ENCODE assay signal across 10 cellular contexts in genomic region chr16:4323845-4324478, GRCh38. TPM values are rescaled to one million over a fixed set of nuclear protein-coding genes. Genes with fewer than 3 reads are reported as not detected.
DNase-seq lines count a peak whose midpoint lies in the region; ATAC-seq and TF ChIP-seq lines count a peak whose summit lies in the region.
"Had no signal": no experiment of that assay in that cellular context is flagged by ENCODE, and none has a peak within 500 bp of the region (broad histone marks: within the 10 kb centered on the region; RNA-seq: fewer than 3 reads in every experiment).

No MANE protein-coding gene starts in this region.

- intact Hi-C loops in CD4-positive, alpha-beta T cell (cut with DNase I, micrococcal nuclease): no loop called here

- H3K9me3 ChIP-seq in duodenal mucosa (ENCODE audit: control insufficient read depth in 1 of 2, low read length in 2 of 2): no peaks in the 10 kb centered on the region
- H3K9me3 ChIP-seq in thoracic aorta: no peaks in the 10 kb centered on the region
- no peaks in the 10 kb centered on the region for H3K9me3 ChIP-seq in CD4-positive, alpha-beta T cell (ENCODE audit: control insufficient read depth, low read length)

- H3K4me1 Mint-ChIP-seq in natural killer cell treated with Interleukin-12 subunit alpha and Interleukin-12 subunit beta and Interleukin-15 and Interleukin-18, amount 100 ng/mL, for 72 hours (ENCODE audit: low read depth in 2 of 2): peaks cover 0 to 3% of the 10 kb centered on the region in 2 donors
- H3K4me1 Mint-ChIP-seq in CD4-positive, alpha-beta T cell (ENCODE audit: low read depth): no peaks in the 10 kb centered on the region

- POLR2A ChIA-PET in CD4-positive, alpha-beta T cell (lab: Charles Lee): no interaction called here

- H3K27ac ChIP-seq in duodenal mucosa (ENCODE audit: low read depth, low read length) (peak overlapping the region; percentile 73), thoracic aorta (peak overlapping the region; percentile 93 to 94)
- no peak overlapping the region for H3K27ac ChIP-seq in CD4-positive, alpha-beta T cell (ENCODE audit: low read depth, low read length)
- H3K27ac ChIP-seq: HL-60 had no signal

- no peak overlapping the region for H3K4me3 ChIP-seq in duodenal mucosa (ENCODE audit: low read depth in 1 of 2, low read length in 2 of 2)
- H3K4me3 ChIP-seq in thoracic aorta: peak overlapping the region; percentile 54

- ATAC-seq in left lobe of liver: peak; percentile 16
- no peak for ATAC-seq in thoracic aorta (ENCODE audit: insufficient number of reproducible peaks, low FRiP score, low read depth)
- ATAC-seq in natural killer cell treated with Interleukin-12 subunit alpha and Interleukin-12 subunit beta and Interleukin-15 and Interleukin-18, amount 100 ng/mL, for 72 hours: no peak
- ATAC-seq in CD4-positive, alpha-beta T cell (ENCODE audit: poor library complexity): no peak
- no peak for ATAC-seq in HG02870 (IDR thresholded peaks at IDR 0.05; ENCODE audit: unreplicated experiment)

- H3K27me3 Mint-ChIP-seq in natural killer cell treated with Interleukin-12 subunit alpha and Interleukin-12 subunit beta and Interleukin-15 and Interleukin-18, amount 100 ng/mL, for 72 hours: no peaks in the 10 kb centered on the region
- H3K27me3 Mint-ChIP-seq in CD4-positive, alpha-beta T cell: no peaks in the 10 kb centered on the region

- no peak overlapping the region for H3K4me3 Mint-ChIP-seq in natural killer cell treated with Interleukin-12 subunit alpha and Interleukin-12 subunit beta and Interleukin-15 and Interleukin-18, amount 100 ng/mL, for 72 hours
- H3K4me3 Mint-ChIP-seq in CD4-positive, alpha-beta T cell: no peak overlapping the region

- H3K27me3 ChIP-seq in duodenal mucosa (ENCODE audit: control insufficient read depth in 1 of 2, insufficient read depth in 2 of 2, low read length in 2 of 2) (peaks cover 0 to 8% of the 10 kb centered on the region in 2 donors), thoracic aorta (replicated peaks; ENCODE audit: insufficient read depth) (no peaks in the 10 kb centered on the region)
- peaks cover 4% of the 10 kb centered on the region for H3K27me3 ChIP-seq in CD4-positive, alpha-beta T cell (ENCODE audit: control insufficient read depth, insufficient read depth, low read length)

- no peaks in the 10 kb centered on the region for H3K9me3 Mint-ChIP-seq in natural killer cell treated with Interleukin-12 subunit alpha and Interleukin-12 subunit beta and Interleukin-15 and Interleukin-18, amount 100 ng/mL, for 72 hours
- no peaks in the 10 kb centered on the region for H3K9me3 Mint-ChIP-seq in CD4-positive, alpha-beta T cell

- H3K4me1 ChIP-seq in duodenal mucosa (ENCODE audit: control insufficient read depth in 1 of 2, insufficient read depth in 2 of 2, low read length in 2 of 2) (peaks cover 12 to 18% of the 10 kb centered on the region in 2 donors), thoracic aorta (ENCODE audit: control insufficient read depth in 1 of 2, low read depth in 2 of 2) (peaks cover 64 to 99% of the 10 kb centered on the region in 2 donors)

- H3K36me3 ChIP-seq in duodenal mucosa (ENCODE audit: control insufficient read depth in 1 of 2, insufficient read depth in 2 of 2, low read length in 2 of 2) (no peaks in the 10 kb centered on the region), thoracic aorta (no peaks in the 10 kb centered on the region)

- no peak overlapping the region for H3K9ac ChIP-seq in duodenal mucosa (ENCODE audit: low read depth in 1 of 2, low read length in 2 of 2)

- CTCF ChIA-PET in CD4-positive, alpha-beta T cell (lab: Charles Lee): no interaction called here

- no peak overlapping the region for H3K27ac Mint-ChIP-seq in natural killer cell treated with Interleukin-12 subunit alpha and Interleukin-12 subunit beta and Interleukin-15 and Interleukin-18, amount 100 ng/mL, for 72 hours
- no peak overlapping the region for H3K27ac Mint-ChIP-seq in CD4-positive, alpha-beta T cell

- no peaks in the 10 kb centered on the region for H3K36me3 Mint-ChIP-seq in natural killer cell treated with Interleukin-12 subunit alpha and Interleukin-12 subunit beta and Interleukin-15 and Interleukin-18, amount 100 ng/mL, for 72 hours
- H3K36me3 Mint-ChIP-seq in CD4-positive, alpha-beta T cell (ENCODE audit: low read depth): no peaks in the 10 kb centered on the region

- TF ChIP-seq CTCF in thoracic aorta (IDR thresholded peaks at IDR 0.05): no peak
- TF ChIP-seq CTCF in CD4-positive, alpha-beta T cell (IDR thresholded peaks at IDR 0.05): no peak

- peak; percentile 69 for DNase-seq in HT-29 (ENCODE audit: low spot score)
- peak; percentile 47 for DNase-seq in left lobe of liver (ENCODE audit: low spot score)
- no peak for DNase-seq in thoracic aorta (ENCODE audit: low spot score)
- no peak for DNase-seq in natural killer cell treated with Interleukin-12 subunit alpha and Interleukin-12 subunit beta and Interleukin-15 and Interleukin-18, amount 100 ng/mL, for 72 hours (ENCODE audit: low spot score)
- DNase-seq in CD4-positive, alpha-beta T cell: no peak
- no peak for DNase-seq in NCI-H82 (lab: John Stamatoyannopoulos, UW)
- DNase-seq: activated naive CD4-positive, alpha-beta T cell treated with anti-CD3 and anti-CD28 coated beads, Interleukin-2, amount 50 U/mL, for 16 hours had no signal

RNA-seq across cellular contexts. Expression of gene GLIS2, which starts 8.1 kb away (rescaled TPM):
- total RNA-seq in HT-29 (2014; rRNA removed; shearing (Covaris generic)): 6.7 and 7.4 TPM in 2 replicates
- total RNA-seq in left lobe of liver (1.6 TPM), thoracic aorta (10 to 100 TPM; 19.5 to 32.9 TPM)
- total RNA-seq in natural killer cell treated with Interleukin-12 subunit alpha and Interleukin-12 subunit beta and Interleukin-15 and Interleukin-18, amount 100 ng/mL, for 72 hours: under 1 TPM; 0.31 to 0.43 TPM
- total RNA-seq in CD4-positive, alpha-beta T cell: not detected

RNA-seq across cellular contexts. Expression of gene PAM16, which starts 27.2 kb away (rescaled TPM):
- total RNA-seq in HT-29 (2014; rRNA removed; shearing (Covaris generic)): 159 and 165 TPM in 2 replicates
- total RNA-seq in left lobe of liver (41.0 TPM), thoracic aorta (10 to 100 TPM; 18.4 to 21.1 TPM)
- total RNA-seq in natural killer cell treated with Interleukin-12 subunit alpha and Interleukin-12 subunit beta and Interleukin-15 and Interleukin-18, amount 100 ng/mL, for 72 hours: 100 to 1,000 TPM in 1 of 2 donors, 10 to 100 TPM in 1; 59.0 to 114 TPM
- total RNA-seq in CD4-positive, alpha-beta T cell: 10 to 100 TPM; 24.9 to 26.8 TPM

RNA-seq across cellular contexts. Expression of gene VASN, which starts 47.7 kb away (rescaled TPM):
- total RNA-seq in HT-29 (2014; rRNA removed; shearing (Covaris generic)): 1.8 and 2.2 TPM in 2 replicates
- 22.3 TPM for total RNA-seq in left lobe of liver
- total RNA-seq in thoracic aorta: 100 to 1,000 TPM; 197 to 217 TPM
- under 1 TPM in 1 of 2 donors, not detected in 1; 0.33 TPM for total RNA-seq in natural killer cell treated with Interleukin-12 subunit alpha and Interleukin-12 subunit beta and Interleukin-15 and Interleukin-18, amount 100 ng/mL, for 72 hours
- under 1 TPM; 0.70 to 0.77 TPM for total RNA-seq in CD4-positive, alpha-beta T cell

RNA-seq across cellular contexts. Expression of gene TFAP4, which starts 51.1 kb away (rescaled TPM):
- 40.7 and 51.7 TPM in 2 replicates for total RNA-seq in HT-29 (2014; rRNA removed; shearing (Covaris generic))
- 5.0 TPM for total RNA-seq in left lobe of liver
- total RNA-seq in thoracic aorta: 1 to 10 TPM; 3.5 to 7.6 TPM
- 10 to 100 TPM; 10.8 to 46.2 TPM for total RNA-seq in natural killer cell treated with Interleukin-12 subunit alpha and Interleukin-12 subunit beta and Interleukin-15 and Interleukin-18, amount 100 ng/mL, for 72 hours
- 10 to 100 TPM in 1 of 2 experiments, 1 to 10 TPM in 1; 8.6 to 10.8 TPM for total RNA-seq in CD4-positive, alpha-beta T cell

Comparison
In these comparisons a context has a peak if more than half of its experiments do, and no peak if none do; other contexts are left out.
1. DNase-seq: peak in HT-29 (single experiment) and left lobe of liver (single experiment); none in thoracic aorta (single experiment), natural killer cell treated with Interleukin-12 subunit alpha and Interleukin-12 subunit beta and Interleukin-15 and Interleukin-18, amount 100 ng/mL, for 72 hours (single experiment), CD4-positive, alpha-beta T cell (0 of 10) and NCI-H82 (single experiment).